In the genomic region with DNA sequence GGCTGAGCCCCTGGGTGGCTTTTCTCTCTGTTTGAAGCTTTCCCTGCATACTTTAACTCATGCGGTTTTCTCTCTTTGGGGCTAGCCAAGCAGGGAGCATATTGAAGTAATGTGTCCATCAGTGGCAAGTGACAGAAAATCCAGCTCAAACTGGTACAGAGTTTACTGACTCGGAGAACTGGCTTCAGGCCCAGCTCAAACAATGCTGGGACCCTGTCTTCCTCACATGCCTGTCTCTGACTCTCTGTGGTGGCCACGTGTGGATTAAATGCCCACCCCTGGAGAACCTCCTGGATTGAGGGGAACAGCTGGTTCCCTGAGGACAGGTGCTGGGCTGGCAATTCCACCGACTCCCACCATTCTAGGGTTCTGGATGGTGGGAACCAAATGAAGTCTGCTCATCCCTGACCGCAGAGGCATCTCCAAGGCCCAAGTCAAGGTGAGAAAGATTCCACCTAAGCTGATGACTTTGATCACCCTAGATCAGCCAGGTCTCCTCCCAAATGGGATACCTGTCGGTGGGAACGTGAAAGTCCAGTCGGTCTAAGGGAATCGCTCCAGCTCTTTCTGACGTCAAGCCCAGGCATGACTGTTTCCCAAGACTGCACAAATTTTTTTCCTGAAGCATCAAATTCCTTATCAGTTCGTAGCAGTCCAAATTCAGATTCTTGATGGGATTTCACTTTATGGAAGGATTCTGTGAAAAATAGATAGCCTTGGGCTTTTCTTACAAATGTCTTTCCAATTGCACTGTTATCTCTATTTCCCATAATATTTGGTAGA, we compare ENCODE assay signal across 22 cellular contexts. TPM values are rescaled to one million over a fixed set of nuclear protein-coding genes. Genes with fewer than 3 reads are reported as not detected.
"Had no signal": no experiment of that assay in that cellular context is flagged by ENCODE, and none has a peak within 500 bp of the region (broad histone marks: within the 10 kb centered on the region; RNA-seq: fewer than 3 reads in every experiment).

No MANE protein-coding gene starts in this region.

- H3K4me3 ChIP-seq: ascending aorta, esophagus squamous epithelium, lower lobe of right lung, prostate gland, smooth muscle cell, tibial artery, uterus had no signal

- H3K27ac ChIP-seq: ascending aorta, esophagus squamous epithelium, lower lobe of right lung, prostate gland, tibial artery, uterus had no signal

- ATAC-seq: activated CD8-positive, alpha-beta memory T cell treated with anti-CD3 and anti-CD28 coated beads, Interleukin-2, amount 10 ng/mL, durations not matched to agents 7 days and 5 days; lower lobe of right lung; stimulated activated effector memory CD8-positive, alpha-beta T cell treated with anti-CD3 and anti-CD28 coated beads, Interleukin-12 subunit alpha, Interleukin-12 subunit beta, amount 100 ng/mL, for 72 hours had no signal

- H3K27me3 ChIP-seq: ascending aorta, uterus had no signal

- DNase-seq: activated CD4-positive, alpha-beta memory T cell treated with anti-CD3 and anti-CD28 coated beads, Interleukin-2, amount 10 ng/mL, durations not matched to agents 7 days and 5 days; activated CD4-positive, alpha-beta T cell treated with anti-CD3 and anti-CD28 coated beads for 48 hours; activated CD4-positive, CD25-positive, alpha-beta regulatory T cell; activated CD8-positive, alpha-beta memory T cell treated with anti-CD3 and anti-CD28 coated beads, Interleukin-2, amount 10 ng/mL, durations not matched to agents 7 days and 5 days; activated naive CD4-positive, alpha-beta T cell treated with anti-CD3 and anti-CD28 coated beads, Interleukin-2, amount 50 U/mL, for 16 hours; activated T-cell treated with anti-CD3 and anti-CD28 coated beads, Interleukin-2, amount 50 U/mL, for 1 hour; cerebellar nuclear complex; effector CD8-positive, alpha-beta T cell; esophagus squamous epithelium; islet precursor cell; lower lobe of right lung; nephron progenitor cell; right cardiac atrium; stimulated activated CD4-positive, alpha-beta T cell treated with anti-CD3 and anti-CD28 coated beads, Interleukin-4, amount 100 ng/mL, for 24 hours; T1000; uterus had no signal

- H3K36me3 ChIP-seq: ascending aorta, esophagus squamous epithelium, lower lobe of right lung, prostate gland, tibial artery, uterus had no signal

- H3K4me1 ChIP-seq: ascending aorta, esophagus squamous epithelium, lower lobe of right lung, prostate gland, tibial artery, uterus had no signal

- H3K9me3 ChIP-seq: ascending aorta, esophagus squamous epithelium, lower lobe of right lung, prostate gland, tibial artery, uterus had no signal

RNA-seq across cellular contexts. Expression of gene NUP210, which starts 43.7 kb away (rescaled TPM):
- total RNA-seq: fibroblast of villous mesenchyme had no signal
